Comparison of ENCODE assay signal across 9 cellular contexts in genomic region chr17:49085046-49085445, GRCh38. TPM values are rescaled to one million over a fixed set of nuclear protein-coding genes. Genes with fewer than 3 reads are reported as not detected.
DNase-seq lines count a peak whose midpoint lies in the region; TF ChIP-seq lines count a peak whose summit lies in the region.
"Not testable (repeated sequence)": the region's sequence is repeated elsewhere in the genome, so short reads cannot be mapped to it uniquely, and the experiment has no call there.
"Had no signal": no experiment of that assay in that cellular context is flagged by ENCODE, and none has a peak within 500 bp of the region (broad histone marks: within the 10 kb centered on the region; RNA-seq: fewer than 3 reads in every experiment).

No MANE protein-coding gene starts in this region.

- H3K27me3 Mint-ChIP-seq in MCF 10A (ENCODE audit: insufficient read depth, unreplicated experiment) = not testable (repeated sequence)

- not testable (repeated sequence) for H3K9me3 ChIP-seq in A673 (ENCODE audit: low read depth, low read length, poor library complexity, severe bottlenecking)

- not testable (repeated sequence) for H3K4me3 Mint-ChIP-seq in MCF 10A (ENCODE audit: unreplicated experiment)

- not testable (repeated sequence) for H3K4me1 Mint-ChIP-seq in MCF 10A (ENCODE audit: insufficient read depth, unreplicated experiment)

- TF ChIP-seq CTCF in A673 (conservative IDR thresholded peaks at IDR 0.05; ENCODE audit: low read depth, low read length); MCF 10A (IDR thresholded peaks at IDR 0.05; ENCODE audit: unreplicated experiment); fibroblast of mammary gland (conservative IDR thresholded peaks at IDR 0.05; ENCODE audit: control insufficient read depth, insufficient read depth, low read depth, low read length); fibroblast of the aortic adventitia (IDR thresholded peaks at IDR 0.05; ENCODE audit: insufficient read depth, low read length): not testable (repeated sequence)

- H3K27ac ChIP-seq in A673 (ENCODE audit: low read depth, low read length, poor library complexity, severe bottlenecking) = not testable (repeated sequence)

- BruUV-seq in A673 (replicated peaks; lab: Mats Ljungman, UMichigan); MCF 10A (replicated peaks; lab: Mats Ljungman, UMichigan): not testable (repeated sequence)

- POLR2A ChIA-PET in A673 (lab: Charles Lee; ENCODE audit: low non-redundant PET); MCF 10A (lab: Yijun Ruan, JAX): not testable (repeated sequence)

- H3K9me3 Mint-ChIP-seq in MCF 10A (ENCODE audit: unreplicated experiment) = not testable (repeated sequence)

- H3K4me3 ChIP-seq in A673 (ENCODE audit: low read depth, low read length, poor library complexity, severe bottlenecking); fibroblast of mammary gland (ENCODE audit: control insufficient read depth, low read depth, low read length); fibroblast of the aortic adventitia (ENCODE audit: low read depth, low read length): not testable (repeated sequence)

- DNase-seq in A673 (ENCODE audit: low spot score) = peak; percentile 41
- DNase-seq in EH (ENCODE audit: low read depth) = peak; percentile 26
- DNase-seq in NCI-H82 (lab: John Stamatoyannopoulos, UW) = peak; percentile 46
- DNase-seq in MCF 10A (ENCODE audit: unreplicated experiment) = peak; percentile 16
- peak; percentile 29 for DNase-seq in fibroblast of mammary gland (ENCODE audit: low read depth)
- peak; percentile 43 for DNase-seq in fibroblast of the aortic adventitia (ENCODE audit: low read depth)

- H3K27ac Mint-ChIP-seq in MCF 10A (ENCODE audit: low read depth, unreplicated experiment) = not testable (repeated sequence)

- H3K36me3 Mint-ChIP-seq in MCF 10A (ENCODE audit: insufficient read depth, unreplicated experiment) = not testable (repeated sequence)

- H3K4me1 ChIP-seq in A673 (ENCODE audit: insufficient read depth, low read length, poor library complexity, severe bottlenecking) = not testable (repeated sequence)

- H3K36me3 ChIP-seq in A673 (ENCODE audit: insufficient read depth, low read length, poor library complexity, severe bottlenecking) = not testable (repeated sequence)

- CTCF ChIA-PET in A673 (lab: Charles Lee) = not testable (repeated sequence)
- CTCF ChIA-PET in MCF 10A (lab: Yijun Ruan, JAX) = interaction anchor here (0.6 kb wide), 1 partner anchor 147 kb away, joined by 3 read pairs; no protein-coding TSS in a partner anchor

- intact Hi-C loops in A673 (cut with micrococcal nuclease; ENCODE audit: unreplicated experiment); MCF 10A (cut with micrococcal nuclease): not testable (repeated sequence)

- not testable (repeated sequence) for H3K27me3 ChIP-seq in A673 (replicated peaks; ENCODE audit: insufficient read depth, low read depth, low read length, poor library complexity)

RNA-seq across cellular contexts. Expression of gene B4GALNT2, which starts 47.5 kb away (rescaled TPM):
- total RNA-seq in A673 (2021) (not detected in 2 replicates), MCF 10A (2022) (0.05 TPM in 1 of 2 replicates, not detected in the other), fibroblast of the aortic adventitia (ENCODE audit: low replicate concordance) (0.45 TPM in 1 of 2 replicates, not detected in the other)
- total RNA-seq: A172, G401, GM12878 had no signal
